Comparison of ENCODE assay signal across 8 cellular contexts in genomic region chr1:23657659-23658275, GRCh38. TPM values are rescaled to one million over a fixed set of nuclear protein-coding genes. Genes with fewer than 3 reads are reported as not detected.
DNase-seq lines count a peak whose midpoint lies in the region; ATAC-seq and TF ChIP-seq lines count a peak whose summit lies in the region.

No MANE protein-coding gene starts in this region.

- H3K4me1 ChIP-seq in HCT116 (ENCODE audit: control insufficient read depth in 1 of 2, insufficient read depth in 2 of 2, low read length in 2 of 2), result peaks cover 0 to 12% of the 10 kb centered on the region in 2 experiments; a peak in 2 of 4 replicates
- no peaks in the 10 kb centered on the region for H3K4me1 ChIP-seq in liver (ENCODE audit: control insufficient read depth in 4 of 4, insufficient read depth in 4 of 4, low read length in 3 of 4)
- H3K4me1 ChIP-seq in stomach, result no peaks in the 10 kb centered on the region

- H3K9me2 ChIP-seq in HCT116 (ENCODE audit: insufficient read depth), result no peaks in the 10 kb centered on the region

- no peak for TF ChIP-seq POLR2A in HCT116 (IDR thresholded peaks at IDR 0.05; ENCODE audit: borderline replicate concordance, extremely low read depth, insufficient read depth, insufficient read length)
- no peak for TF ChIP-seq POLR2A in stomach (IDR thresholded peaks at IDR 0.05)

- peak; percentile 19 for DNase-seq in COR-L47 (lab: John Stamatoyannopoulos, UW)
- peak; percentile 60 for DNase-seq in HCT116 (ENCODE audit: low read depth, low spot score)
- DNase-seq in SKM-1 treated with dmso at 0.1 percent for 144 hours (lab: John Stamatoyannopoulos, UW; ENCODE audit: unreplicated experiment), result peak; percentile 19
- DNase-seq in brain microvascular endothelial cell, result peak; percentile 10
- peak; percentile 54 for DNase-seq in stomach

- H3K27ac Mint-ChIP-seq in stimulated activated memory B cell treated with anti-CD40 and anti-IgM and Interleukin-4, amounts not matched to agents 10 μg/mL and 1 μg/mL and 100 μg/mL, for 72 hours, result no peak overlapping the region

- H3K79me2 ChIP-seq in HCT116 (ENCODE audit: insufficient read depth, low read length), result no peaks in the 10 kb centered on the region

- 57% methylated on average over 7 of the region's 7 CpGs for WGBS in liver
- 45 to 56% (median 49%) methylated on average over 7 of the region's 7 CpGs for WGBS in stomach, 5 donors

- H3K4me1 Mint-ChIP-seq in stimulated activated memory B cell treated with anti-CD40 and anti-IgM and Interleukin-4, amounts not matched to agents 10 μg/mL and 1 μg/mL and 100 μg/mL, for 72 hours, result no peaks in the 10 kb centered on the region

- no peak overlapping the region for H3K4me2 ChIP-seq in HCT116 (ENCODE audit: low read length)

- TF ChIP-seq EP300 in stomach (IDR thresholded peaks at IDR 0.05), result no peak

- H3K27me3 Mint-ChIP-seq in stimulated activated memory B cell treated with anti-CD40 and anti-IgM and Interleukin-4, amounts not matched to agents 10 μg/mL and 1 μg/mL and 100 μg/mL, for 72 hours, result peaks cover 18% of the 10 kb centered on the region

- CTCF ChIA-PET in HCT116 (lab: Charles Lee), result interaction anchor here (0.5 to 3.7 kb wide), 13 partner anchors 9 to 161 kb away, joined by 3 to 15 read pairs (median 7); partner anchors contain the start of gene RPL11

- no peaks in the 10 kb centered on the region for H3K36me3 ChIP-seq in HCT116 (ENCODE audit: control insufficient read depth in 1 of 2, insufficient read depth in 2 of 2, low read length in 2 of 2)
- no peaks in the 10 kb centered on the region for H3K36me3 ChIP-seq in brain microvascular endothelial cell (replicated peaks)
- H3K36me3 ChIP-seq in liver (ENCODE audit: control insufficient read depth in 4 of 4, insufficient read depth in 3 of 4, low read depth in 1 of 4, low read length in 3 of 4), result no peaks in the 10 kb centered on the region
- no peaks in the 10 kb centered on the region for H3K36me3 ChIP-seq in stomach

- H2AFZ ChIP-seq in HCT116 (ENCODE audit: low read depth, low read length, poor library complexity, severe bottlenecking), result peak overlapping the region; percentile 6

- no peaks in the 10 kb centered on the region for H3K36me3 Mint-ChIP-seq in stimulated activated memory B cell treated with anti-CD40 and anti-IgM and Interleukin-4, amounts not matched to agents 10 μg/mL and 1 μg/mL and 100 μg/mL, for 72 hours

- BruUV-seq in HCT116 (replicated peaks; lab: Mats Ljungman, UMichigan), result no TSS peak

- H3K9ac ChIP-seq in HCT116 (ENCODE audit: low read length), result no peak overlapping the region
- H3K9ac ChIP-seq in liver (ENCODE audit: low read depth in 1 of 2, low read length in 2 of 2), result no peak overlapping the region

- H3K27ac ChIP-seq in HCT116 (ENCODE audit: low read depth, low read length) (no peak overlapping the region), brain microvascular endothelial cell (no peak overlapping the region), liver (ENCODE audit: low read depth in 1 of 2, low read length in 2 of 2) (no peak overlapping the region), stomach (no peak overlapping the region)

- in situ Hi-C loops in brain microvascular endothelial cell (cut with HindIII; ENCODE audit: low pct_ligation_motif_present, low sequenced_read_pairs), result no loop called here

- RAD21 ChIA-PET in HCT116 (lab: Charles Lee; ENCODE audit: low non-redundant PET in 1 of 2, low total read pairs in 2 of 2, uncharacterized antibody in 2 of 2, unreplicated experiment in 2 of 2), result interaction anchor here in 1 of 2 experiments (0.6 kb wide), 1 partner anchor 492 kb away, joined by 5 read pairs; no protein-coding TSS in a partner anchor

- TF ChIP-seq RAD21 in HCT116 (IDR thresholded peaks at IDR 0.05; ENCODE audit: low read depth), result peak; percentile 53
- peak; percentile 51 to 72 for TF ChIP-seq RAD21 in liver (IDR thresholded peaks at IDR 0.05)

- no peak overlapping the region for H3K4me3 Mint-ChIP-seq in stimulated activated memory B cell treated with anti-CD40 and anti-IgM and Interleukin-4, amounts not matched to agents 10 μg/mL and 1 μg/mL and 100 μg/mL, for 72 hours

- H3K9me3 Mint-ChIP-seq in stimulated activated memory B cell treated with anti-CD40 and anti-IgM and Interleukin-4, amounts not matched to agents 10 μg/mL and 1 μg/mL and 100 μg/mL, for 72 hours, result no peaks in the 10 kb centered on the region

- H3K4me3 ChIP-seq in HCT116 (replicated peaks in 1 of 2; ENCODE audit: low read depth in 1 of 2, low read length in 2 of 2) (no peak overlapping the region), brain microvascular endothelial cell (ENCODE audit: low read depth, low read length) (no peak overlapping the region), liver (ENCODE audit: low read depth in 1 of 3, low read length in 3 of 3) (no peak overlapping the region), stomach (no peak overlapping the region)

- ATAC-seq in HCT116, result peak; percentile 98
- no peak for ATAC-seq in stimulated activated memory B cell treated with anti-CD40 and anti-IgM and Interleukin-4, amounts not matched to agents 10 μg/mL and 1 μg/mL and 100 μg/mL, for 72 hours
- no peak for ATAC-seq in HG03342 (IDR thresholded peaks at IDR 0.05; ENCODE audit: unreplicated experiment)

- intact Hi-C loops in HCT116 (cut with micrococcal nuclease), result no loop called here
- intact Hi-C loops in stomach (cut with DNase I; ENCODE audit: low total_unique reads), result no loop called here

- H3K27me3 ChIP-seq in HCT116 (ENCODE audit: insufficient read depth, low read length) (no peaks in the 10 kb centered on the region), brain microvascular endothelial cell (replicated peaks) (peaks cover 2% of the 10 kb centered on the region), liver (ENCODE audit: control insufficient read depth in 4 of 4, insufficient read depth in 4 of 4, low read length in 3 of 4) (no peaks in the 10 kb centered on the region), stomach (peaks cover 0 to 13% (median 0%) of the 10 kb centered on the region in 3 donors)

- TF ChIP-seq CTCF in HCT116 (IDR thresholded peaks at IDR 0.05 in 2 of 3, conservative IDR thresholded peaks at IDR 0.05 in 1 of 3; ENCODE audit: borderline replicate concordance in 1 of 3, insufficient read depth in 1 of 3, low read depth in 2 of 3, low read length in 2 of 3) (peak; percentile 57 to 100 (median 98); a peak in 5 of 6 replicates), brain microvascular endothelial cell (IDR thresholded peaks at IDR 0.05; ENCODE audit: low read depth, low read length, missing control alignments) (peak; percentile 99), liver (IDR thresholded peaks at IDR 0.05; ENCODE audit: low read depth, low read length, missing input control) (peak; percentile 64), stomach (IDR thresholded peaks at IDR 0.05) (peak in 3 of 7 experiments; percentile 52 to 68 (median 66))

- H3K9me3 ChIP-seq in HCT116 (ENCODE audit: control insufficient read depth in 1 of 2, insufficient read depth in 1 of 2, low read depth in 1 of 2, low read length in 2 of 2), result no peaks in the 10 kb centered on the region
- no peaks in the 10 kb centered on the region for H3K9me3 ChIP-seq in liver (ENCODE audit: control insufficient read depth in 4 of 4, low read length in 3 of 4)
- H3K9me3 ChIP-seq in stomach, result no peaks in the 10 kb centered on the region

- POLR2A ChIA-PET in HCT116 (lab: Charles Lee), result interaction anchor here (1.0 kb wide), 1 partner anchor 34 kb away, joined by 3 read pairs; the partner anchor contains the start of gene RPL11

- no peaks in the 10 kb centered on the region for H4K20me1 ChIP-seq in HCT116 (ENCODE audit: insufficient read depth)

TF ChIP-seq in HCT116, 20 proteins besides CTCF, POLR2A, EP300 and RAD21 (continues in another document):
- TF ChIP-seq YY1 (IDR thresholded peaks at IDR 0.05; ENCODE audit: extremely low read depth, insufficient replicate concordance, low read depth, low read length) (peak; percentile 28), POLR2AphosphoS5 (IDR thresholded peaks at IDR 0.05; ENCODE audit: low read depth, low read length) (no peak), ZBTB33 (IDR thresholded peaks at IDR 0.05; ENCODE audit: extremely low read depth, insufficient replicate concordance, low read length) (no peak)

TF ChIP-seq in liver, 16 proteins besides CTCF, POLR2A, EP300 and RAD21 (continues in another document):
- no peak for TF ChIP-seq ZBTB33 (IDR thresholded peaks at IDR 0.05)
- TF ChIP-seq JUND (IDR thresholded peaks at IDR 0.05), result no peak
- no peak for TF ChIP-seq ATF3 (IDR thresholded peaks at IDR 0.05)
- TF ChIP-seq EGR1 (IDR thresholded peaks at IDR 0.05; ENCODE audit: low read depth in 2 of 2), result no peak
- no peak for TF ChIP-seq RXRA (IDR thresholded peaks at IDR 0.05)
- no peak for TF ChIP-seq MAX (IDR thresholded peaks at IDR 0.05)
- no peak for TF ChIP-seq HNF4A (conservative IDR thresholded peaks at IDR 0.05)
- no peak for TF ChIP-seq FOXA2 (IDR thresholded peaks at IDR 0.05)
- no peak for TF ChIP-seq HNF4G (IDR thresholded peaks at IDR 0.05)
- no peak for TF ChIP-seq TAF1 (conservative IDR thresholded peaks at IDR 0.05)
- TF ChIP-seq NR2F2 (IDR thresholded peaks at IDR 0.05), result no peak
- no peak for TF ChIP-seq GABPA (IDR thresholded peaks at IDR 0.05 in 1 of 2, conservative IDR thresholded peaks at IDR 0.05 in 1 of 2)

RNA-seq across cellular contexts. Expression of gene RPL11, which starts 33.8 kb away (rescaled TPM):
- total RNA-seq in HCT116 (2021; ENCODE audit: unreplicated experiment), result 1,262 TPM
- polyA plus RNA-seq in HCT116 (2012), result 2,336 and 2,697 TPM in 2 replicates
- total RNA-seq in liver, result 100 to 1,000 TPM; 270 to 689 TPM
- polyA plus RNA-seq in liver, result 100 to 1,000 TPM; 313 to 816 TPM
- total RNA-seq in stomach, result 1,000 to 10,000 TPM in 1 of 5 donors, 100 to 1,000 TPM in 4; 255 to 1,618 (median 778) TPM
- 1,000 to 10,000 TPM; 3,493 to 4,094 (median 3,871) TPM for polyA plus RNA-seq in stomach

Comparison
In these comparisons a context has a peak if more than half of its experiments do, and no peak if none do; other contexts are left out.
1. DNase-seq: peak in every context shown above with its lines; median percentile 60 in HCT116; 54 in stomach; 19 in COR-L47; 19 in SKM-1 treated with dmso at 0.1 percent for 144 hours; 10 in brain microvascular endothelial cell.